Comparison of ENCODE assay signal across 25 cellular contexts in the genomic region with DNA sequence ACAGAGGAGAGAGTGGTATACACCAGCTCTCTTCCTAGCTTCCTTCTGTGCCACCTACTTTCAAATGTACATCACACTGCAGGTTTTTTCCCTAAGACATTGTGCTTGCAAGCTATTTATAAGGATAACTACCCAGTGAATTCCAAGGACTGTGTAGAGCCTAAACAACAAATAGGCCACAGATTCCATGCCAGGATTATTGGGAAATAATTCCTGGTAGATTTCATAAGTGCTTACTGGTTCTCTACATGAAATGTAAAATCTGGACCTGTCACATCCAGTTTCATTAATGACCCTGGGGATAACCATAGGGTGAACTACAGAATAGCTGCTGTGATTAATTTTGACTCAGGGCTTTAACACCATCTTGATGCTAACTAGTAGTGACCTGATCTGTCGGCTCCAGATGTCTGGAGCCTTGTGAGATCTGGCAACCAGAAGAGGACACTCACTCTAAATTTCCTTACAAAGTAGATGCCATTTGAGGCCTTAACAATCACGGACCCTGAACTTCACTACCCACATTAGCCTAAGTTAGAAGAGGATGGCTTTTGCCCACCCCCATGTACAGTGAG.
"Had no signal": no experiment of that assay in that cellular context is flagged by ENCODE, and none has a peak within 500 bp of the region (broad histone marks: within the 10 kb centered on the region; RNA-seq: fewer than 3 reads in every experiment).

No MANE protein-coding gene starts in this region.

- ATAC-seq: activated CD4-positive, alpha-beta T cell treated with anti-CD3 and anti-CD28 coated beads for 36 hours; heart left ventricle; left lobe of liver; right cardiac atrium had no signal

- H3K9me3 ChIP-seq: adrenal gland, ascending aorta, esophagus muscularis mucosa, heart left ventricle, neutrophil, spleen, transverse colon had no signal

- H3K4me1 ChIP-seq: ascending aorta had no signal

- H3K27me3 ChIP-seq: adrenal gland, ascending aorta, brain microvascular endothelial cell, esophagus muscularis mucosa, heart left ventricle, neutrophil, spleen, transverse colon had no signal

- H3K27ac ChIP-seq: adrenal gland, brain microvascular endothelial cell, neutrophil, transverse colon had no signal

- H3K4me3 ChIP-seq: adrenal gland, ascending aorta, esophagus muscularis mucosa, heart left ventricle, lung, spleen, transverse colon had no signal

- DNase-seq: activated CD4-positive, alpha-beta T cell treated with anti-CD3 and anti-CD28 coated beads for 36 hours; activated CD4-positive, CD25-positive, alpha-beta regulatory T cell; activated CD8-positive, alpha-beta memory T cell treated with anti-CD3 and anti-CD28 coated beads for 24 hours; activated effector memory CD4-positive, alpha-beta T cell treated with anti-CD3 and anti-CD28 coated beads, Interleukin-2, amount 50 U/mL, for 16 hours; activated naive CD4-positive, alpha-beta T cell treated with anti-CD3 and anti-CD28 coated beads for 36 hours; activated naive CD8-positive, alpha-beta T cell treated with anti-CD3 and anti-CD28 coated beads for 36 hours; adrenal gland; brain microvascular endothelial cell; caudate nucleus; dermis blood vessel endothelial cell; effector CD4-positive, alpha-beta T cell; foreskin fibroblast; heart left ventricle; kidney glomerular epithelial cell; nephron progenitor cell; right cardiac atrium; spleen; stimulated activated naive CD4-positive, alpha-beta T cell treated with Interleukin-2 at 50 U/mL for 16 hours; T-helper 1 cell; transverse colon had no signal

- H3K36me3 ChIP-seq: adrenal gland, ascending aorta, brain microvascular endothelial cell, esophagus muscularis mucosa, heart left ventricle, neutrophil, spleen, transverse colon had no signal
